In genomic region chr22:16600644-16601436, GRCh38 we compare ENCODE assay signal across 1 cellular context.
A peak's percentile ranks its signal among the peaks of the same experiment; 100 is the strongest.
TF ChIP-seq lines count a peak whose summit lies in the region.
"Not testable (repeated sequence)": the region's sequence is repeated elsewhere in the genome, so short reads cannot be mapped to it uniquely, and the experiment has no call there.

No MANE protein-coding gene starts in this region.

TF ChIP-seq in K562, 482 proteins besides CTCF, POLR2A, EP300 and RAD21 (continued from another document and continues in another):
- TF ChIP-seq NRF1 (conservative IDR thresholded peaks at IDR 0.05 in 1 of 2, IDR thresholded peaks at IDR 0.05 in 1 of 2) (peak; percentile 87 to 88), POLR2AphosphoS5 (IDR thresholded peaks at IDR 0.05; ENCODE audit: control insufficient read depth, insufficient read depth, low read depth, low read length) (peak; percentile 72; the same call in 1 of the 2 replicates), CREB5 (CRISPR knock-in tag; IDR thresholded peaks at IDR 0.05) (0 out of 2 replicates have a peak, but pooled peaks have one; percentile 22), SMC3 (conservative IDR thresholded peaks at IDR 0.05; ENCODE audit: insufficient read depth, low read depth, low read length) (0 out of 2 replicates have a peak, but pooled peaks have one; percentile 30), MIER1 (IDR thresholded peaks at IDR 0.05; ENCODE audit: low read depth) (peak; percentile 74), PML (IDR thresholded peaks at IDR 0.05; ENCODE audit: low read length) (peak; percentile 68; the same call in 1 of the 2 replicates), NR4A1 (CRISPR knock-in tag; IDR thresholded peaks at IDR 0.05) (peak; percentile 98), NR4A1 (tag; IDR thresholded peaks at IDR 0.05) (0 out of 2 replicates have a peak, but pooled peaks have one; percentile 21), GABPB1 (CRISPR knock-in tag; IDR thresholded peaks at IDR 0.05) (peak; percentile 44), ELK3 (CRISPR knock-in tag; IDR thresholded peaks at IDR 0.05) (0 out of 2 replicates have a peak, but pooled peaks have one; percentile 40), PCBP1 (IDR thresholded peaks at IDR 0.05; ENCODE audit: low read depth, low read length, poor library complexity, severe bottlenecking) (peak; percentile 100), RBM17 (IDR thresholded peaks at IDR 0.05; ENCODE audit: borderline replicate concordance, low read depth, low read length) (peak; percentile 88; the same call in 1 of the 2 replicates), CREM (IDR thresholded peaks at IDR 0.05; ENCODE audit: low read depth) (peak; percentile 88), ZNF57 (CRISPR knock-in tag; IDR thresholded peaks at IDR 0.05) (0 out of 2 replicates have a peak, but pooled peaks have one; percentile 17), AFF1 (IDR thresholded peaks at IDR 0.05; ENCODE audit: low read depth in 1 of 2, partially characterized antibody in 2 of 2) (peak in 1 of 2 experiments; percentile 15), SREBF1 (IDR thresholded peaks at IDR 0.05; ENCODE audit: borderline replicate concordance, low read depth, low read length) (0 out of 2 replicates have a peak, but pooled peaks have one; percentile 54), SMARCE1 (IDR thresholded peaks at IDR 0.05) (peak; percentile 75), ZBTB40 (IDR thresholded peaks at IDR 0.05) (peak; percentile 79), ZBTB7A (IDR thresholded peaks at IDR 0.05; ENCODE audit: borderline replicate concordance, control insufficient read depth, low read depth, low read length) (peak; percentile 68; the same call in 1 of the 2 replicates), FOSL1 (tag; conservative IDR thresholded peaks at IDR 0.05) (peak; percentile 65; the same call in 1 of the 2 replicates), ZC3H4 (CRISPR knock-in tag; IDR thresholded peaks at IDR 0.05; ENCODE audit: borderline replicate concordance) (peak; percentile 87), TAF1 (IDR thresholded peaks at IDR 0.05; ENCODE audit: control insufficient read depth, extremely low read depth, insufficient read depth, low read length, severe bottlenecking) (peak; percentile 94), NR2C2 (tag; IDR thresholded peaks at IDR 0.05) (peak; percentile 78; the same call in 1 of the 2 replicates), ZKSCAN1 (IDR thresholded peaks at IDR 0.05; ENCODE audit: low read depth, low read length) (peak; percentile 91), ZBTB17 (CRISPR knock-in tag; IDR thresholded peaks at IDR 0.05) (peak; percentile 71; the same call in 1 of the 2 replicates), MTA2 (IDR thresholded peaks at IDR 0.05; ENCODE audit: low read depth) (0 out of 2 replicates have a peak, but pooled peaks have one; percentile 15), MLLT1 (IDR thresholded peaks at IDR 0.05) (peak; percentile 65 to 69; a peak in 2 of 4 replicates), RB1 (IDR thresholded peaks at IDR 0.05; ENCODE audit: low read depth) (peak; percentile 99), E2F6 (IDR thresholded peaks at IDR 0.05; ENCODE audit: borderline replicate concordance in 1 of 2, extremely low read depth in 1 of 2, insufficient read depth in 1 of 2, insufficient read length in 1 of 2, low read depth in 1 of 2, low read length in 1 of 2, poor library complexity in 1 of 2, severe bottlenecking in 1 of 2) (peak; percentile 99), E2F4 (CRISPR knock-in tag; IDR thresholded peaks at IDR 0.05; ENCODE audit: low read depth) (peak; percentile 62; the same call in 1 of the 2 replicates), JUNB (CRISPR knock-in tag; conservative IDR thresholded peaks at IDR 0.05) (0 out of 2 replicates have a peak, but pooled peaks have one; percentile 6), CREB3 (tag; conservative IDR thresholded peaks at IDR 0.05; ENCODE audit: low read depth) (peak; percentile 87)
- TF ChIP-seq ZBTB40, NR2C2 (CRISPR knock-in tag; IDR thresholded peaks at IDR 0.05): not testable (repeated sequence)
